1 cellular context compared by ENCODE assay signal in the genomic region with DNA sequence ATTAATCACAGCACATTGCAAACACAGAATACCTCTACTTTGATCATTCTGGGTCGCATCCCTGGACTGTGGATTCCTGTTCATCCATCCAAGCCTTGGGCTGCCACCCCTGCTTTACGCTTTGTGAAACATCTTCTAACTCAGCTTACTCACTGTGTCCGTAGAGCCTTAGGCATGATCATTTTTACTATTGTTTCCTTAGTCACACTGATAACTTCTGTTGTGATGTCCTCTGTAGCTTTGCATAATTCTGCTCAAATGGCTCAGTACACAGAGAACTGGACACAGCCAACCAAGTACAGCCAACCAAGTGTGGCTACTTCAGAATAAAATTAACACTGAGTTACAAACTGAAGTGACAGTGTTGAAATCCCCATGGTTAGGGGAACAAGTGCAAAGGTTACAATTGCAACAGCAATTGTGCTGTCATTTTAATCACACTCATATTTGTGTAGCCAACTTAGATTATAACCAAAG.
TF ChIP-seq lines count a peak whose summit lies in the region.

No MANE protein-coding gene starts in this region.

TF ChIP-seq in HepG2, 621 proteins besides CTCF, POLR2A, EP300 and RAD21 (continued from another document):
- TF ChIP-seq, protein P1, sequence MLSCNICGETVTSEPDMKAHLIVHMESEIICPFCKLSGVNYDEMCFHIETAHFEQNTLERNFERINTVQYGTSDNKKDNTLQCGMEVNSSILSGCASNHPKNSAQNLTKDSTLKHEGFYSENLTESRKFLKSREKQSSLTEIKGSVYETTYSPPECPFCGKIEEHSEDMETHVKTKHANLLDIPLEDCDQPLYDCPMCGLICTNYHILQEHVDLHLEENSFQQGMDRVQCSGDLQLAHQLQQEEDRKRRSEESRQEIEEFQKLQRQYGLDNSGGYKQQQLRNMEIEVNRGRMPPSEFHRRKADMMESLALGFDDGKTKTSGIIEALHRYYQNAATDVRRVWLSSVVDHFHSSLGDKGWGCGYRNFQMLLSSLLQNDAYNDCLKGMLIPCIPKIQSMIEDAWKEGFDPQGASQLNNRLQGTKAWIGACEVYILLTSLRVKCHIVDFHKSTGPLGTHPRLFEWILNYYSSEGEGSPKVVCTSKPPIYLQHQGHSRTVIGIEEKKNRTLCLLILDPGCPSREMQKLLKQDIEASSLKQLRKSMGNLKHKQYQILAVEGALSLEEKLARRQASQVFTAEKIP (CRISPR knock-in tag; IDR thresholded peaks at IDR 0.05; ENCODE audit: borderline replicate concordance): no peak
- no peak for TF ChIP-seq NCOA1 (CRISPR knock-in tag; IDR thresholded peaks at IDR 0.05)
- no peak for TF ChIP-seq MIER3 (CRISPR knock-in tag; IDR thresholded peaks at IDR 0.05; ENCODE audit: borderline replicate concordance)
